In the genomic region with DNA sequence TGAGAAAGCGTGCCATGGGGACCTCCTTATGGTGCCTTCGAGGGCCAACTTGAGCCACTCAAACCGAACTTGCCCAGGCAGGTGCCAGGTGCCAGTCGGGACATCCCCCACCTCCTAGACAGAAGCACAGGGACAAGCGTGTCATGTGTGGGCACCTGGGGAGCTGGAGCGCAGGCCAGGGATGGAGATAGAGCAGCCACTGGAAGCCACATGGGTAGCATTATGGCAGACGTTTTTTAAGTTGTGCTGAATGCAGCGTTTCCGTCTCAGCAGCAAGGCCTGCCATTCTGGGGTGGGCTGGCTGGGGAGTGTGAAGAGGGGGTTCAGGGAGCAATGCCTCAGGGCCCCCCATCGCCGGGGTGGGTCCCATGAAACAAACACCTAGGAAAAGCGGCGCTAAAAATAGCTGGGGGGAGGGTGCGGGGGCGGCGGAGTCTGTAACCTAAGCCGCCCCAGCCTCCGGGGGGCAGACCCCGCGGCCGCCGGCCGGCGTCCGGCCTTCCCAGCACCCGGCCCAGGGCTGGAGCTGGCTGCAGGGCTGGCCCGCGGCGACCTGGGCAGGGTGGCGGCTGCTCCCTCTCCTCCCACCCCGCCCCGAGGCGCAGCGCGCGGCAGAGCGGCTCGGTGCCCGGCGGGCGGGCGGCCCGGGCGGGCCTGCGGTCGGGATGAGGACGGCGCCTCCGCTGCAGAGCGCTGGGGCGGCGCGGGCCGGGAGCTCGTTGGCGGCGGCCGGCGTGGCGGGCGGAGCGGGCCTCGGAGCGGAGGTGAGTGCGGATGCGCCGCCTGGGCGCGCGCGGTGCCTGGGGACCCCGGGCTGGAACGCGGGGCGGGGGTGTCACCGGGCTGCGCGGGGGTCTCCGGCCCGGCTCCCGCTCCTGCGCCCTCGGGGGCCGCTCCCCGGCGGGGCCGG, we compare ENCODE assay signal across 8 cellular contexts. TPM values are rescaled to one million over a fixed set of nuclear protein-coding genes. Genes with fewer than 3 reads are reported as not detected.
A peak's percentile ranks its signal among the peaks of the same experiment; 100 is the strongest.
DNase-seq lines count a peak whose midpoint lies in the region; ATAC-seq and TF ChIP-seq lines count a peak whose summit lies in the region.

TSS of gene ZNF469 (plus strand) at position 469 of the 910 bp plus-strand sequence. CDS start 44,512 bp downstream, outside the sequence.

- H3K4ac ChIP-seq in mesendoderm (ENCODE audit: low read depth, low read length) = no peak within 1 kb of the TSS

- 10 to 63% methylated on average over 10 to 87 of the region's 87 CpGs for WGBS in endodermal cell (ENCODE audit: insufficient coverage in 1 of 2, insufficient read length in 1 of 2), 2 experiments
- no CpG with 5 or more reads among the region's 87 CpGs for WGBS in mesendoderm (ENCODE audit: extremely low coverage, insufficient coverage, low lambda C conversion rate)
- 8 to 16% methylated on average over 42 to 87 of the region's 87 CpGs for WGBS in aorta, 2 donors

- no peak within 1 kb of the TSS for H2BK5ac ChIP-seq in mesendoderm (ENCODE audit: low read length)

- no peak within 1 kb of the TSS for H2BK120ac ChIP-seq in mesendoderm (ENCODE audit: low read depth, low read length)

- no peaks in the 10 kb centered on the region for H3K36me3 ChIP-seq in endodermal cell (ENCODE audit: control insufficient read depth, insufficient read depth, low read length)
- no peaks in the 10 kb centered on the region for H3K36me3 ChIP-seq in mesendoderm (ENCODE audit: control insufficient read depth, insufficient read depth, low read length)
- H3K36me3 ChIP-seq in aorta (ENCODE audit: control insufficient read depth in 1 of 2, insufficient read depth in 2 of 2, low read length in 1 of 2) = no peaks in the 10 kb centered on the region

- H3K27ac ChIP-seq in endodermal cell (ENCODE audit: low read depth, low read length) (no peak within 1 kb of the TSS), mesendoderm (ENCODE audit: low read depth, low read length) (no peak within 1 kb of the TSS), aorta (ENCODE audit: low read depth in 1 of 2, low read length in 2 of 2) (peak within 1 kb of the TSS in 1 of 2 donors; percentile 9)

- H3K4me2 ChIP-seq in mesendoderm (ENCODE audit: low read length) = no peak within 1 kb of the TSS

- no peaks in the 10 kb centered on the region for H3K79me1 ChIP-seq in mesendoderm (ENCODE audit: low read length)

- intact Hi-C loops in aorta (cut with DNase I) = loop anchor here in 1 of 2 donors (10.0 kb wide), 1 partner anchor 138 kb away; no protein-coding TSS in a partner anchor

- no peaks in the 10 kb centered on the region for H3K36me3 Mint-ChIP-seq in endodermal cell (ENCODE audit: low read depth)

- H4K8ac ChIP-seq in mesendoderm (ENCODE audit: low read depth, low read length) = no peak within 1 kb of the TSS

- no peaks in the 10 kb centered on the region for H3K79me2 ChIP-seq in mesendoderm (ENCODE audit: control insufficient read depth, insufficient read depth, low read length)

- peak within 1 kb of the TSS; percentile 66 for H3K23ac ChIP-seq in mesendoderm (ENCODE audit: low read length)

- H3K27me3 Mint-ChIP-seq in endodermal cell (ENCODE audit: insufficient read depth) = peaks cover 27% of the 10 kb centered on the region

- H2AK5ac ChIP-seq in mesendoderm (ENCODE audit: low read length) = no peak within 1 kb of the TSS

- no peak for TF ChIP-seq CTCF in endodermal cell (conservative IDR thresholded peaks at IDR 0.05)
- no peak for TF ChIP-seq CTCF in GM13977 (IDR thresholded peaks at IDR 0.05; ENCODE audit: extremely low read depth, insufficient read depth, missing control alignments)

- no peak for ATAC-seq in aorta (ENCODE audit: low FRiP score)

- H3K27me3 ChIP-seq in endodermal cell (ENCODE audit: control insufficient read depth, insufficient read depth, low read length, poor library complexity, severe bottlenecking) = peaks cover 50% of the 10 kb centered on the region
- peaks cover 20% of the 10 kb centered on the region for H3K27me3 ChIP-seq in mesendoderm (ENCODE audit: insufficient read depth, low read length, poor library complexity)
- no peaks in the 10 kb centered on the region for H3K27me3 ChIP-seq in aorta (ENCODE audit: control insufficient read depth in 1 of 2, insufficient read depth in 2 of 2, low read length in 1 of 2)

- no peak within 1 kb of the TSS for H3K27ac Mint-ChIP-seq in endodermal cell

- peak; percentile 8 for DNase-seq in stimulated activated CD4-positive, alpha-beta T cell treated with anti-CD3 and anti-CD28 coated beads, Interleukin-12 subunit alpha, Interleukin-12 subunit beta, amount 100 ng/mL, for 4 hours
- DNase-seq in stimulated activated CD4-positive, alpha-beta T cell treated with anti-CD3 and anti-CD28 coated beads, Interleukin-4, amount 100 ng/mL, for 1 hour = no peak
- peak; percentile 78 for DNase-seq in endodermal cell
- DNase-seq in mesendoderm = no peak
- peak; percentile 54 to 78 for DNase-seq in aorta
- DNase-seq in NCI-H226 = no peak
- DNase-seq in GM19238 (ENCODE audit: insufficient read length, low spot score) = no peak
- DNase-seq in GM13977 (ENCODE audit: low spot score) = no peak

- H3K9ac ChIP-seq in endodermal cell (ENCODE audit: extremely low read depth, low read length, poor library complexity, severe bottlenecking) (no peak within 1 kb of the TSS), mesendoderm (ENCODE audit: low read length) (no peak within 1 kb of the TSS)

- H3K4me3 ChIP-seq in endodermal cell (ENCODE audit: low read length) (no peak within 1 kb of the TSS), mesendoderm (ENCODE audit: low read length) (no peak within 1 kb of the TSS), aorta (ENCODE audit: low read length in 2 of 2) (peak within 1 kb of the TSS; percentile 23 to 24)

- in situ Hi-C loops in GM13977 (cut with MboI; ENCODE audit: low pct_unique_long_range_greater_than_20kb, low sequenced_read_pairs, unreplicated experiment) = no loop called here

- H3K9me3 Mint-ChIP-seq in endodermal cell = no peaks in the 10 kb centered on the region

- H4K5ac ChIP-seq in mesendoderm (ENCODE audit: low read length) = no peak within 1 kb of the TSS

- H3K9me3 ChIP-seq in endodermal cell (ENCODE audit: control insufficient read depth, low read length) (no peaks in the 10 kb centered on the region), aorta (ENCODE audit: control insufficient read depth, low read length) (no peaks in the 10 kb centered on the region)

- no peak within 1 kb of the TSS for H3K18ac ChIP-seq in mesendoderm (ENCODE audit: low read length)

- no peak within 1 kb of the TSS for H2BK15ac ChIP-seq in mesendoderm (replicated peaks; ENCODE audit: low read depth)

- no peaks in the 10 kb centered on the region for H3K4me1 ChIP-seq in endodermal cell (ENCODE audit: control insufficient read depth, insufficient read depth, low read length)
- H3K4me1 ChIP-seq in mesendoderm (ENCODE audit: control insufficient read depth, low read depth, low read length) = no peaks in the 10 kb centered on the region
- no peaks in the 10 kb centered on the region for H3K4me1 ChIP-seq in aorta (ENCODE audit: control insufficient read depth in 1 of 2, insufficient read depth in 2 of 2, low read length in 2 of 2)

- H3K4me1 Mint-ChIP-seq in endodermal cell = peaks cover 3% of the 10 kb centered on the region

- H3K56ac ChIP-seq in mesendoderm (ENCODE audit: low read length) = peak within 1 kb of the TSS; percentile 49

- H3K4me3 Mint-ChIP-seq in endodermal cell = peak within 1 kb of the TSS; percentile 58

RNA-seq across cellular contexts. Expression of gene ZNF469, which starts in this region (rescaled TPM):
- total RNA-seq in endodermal cell = 1 to 10 TPM in 1 of 2 donors, under 1 TPM in 1; 0.68 to 4.7 TPM
- 0.53 TPM for polyA plus RNA-seq in endodermal cell (2013, experiment 1 of 2)
- 0.46 TPM for polyA plus RNA-seq in endodermal cell (2013, experiment 2 of 2)
- 0.67 TPM for polyA plus RNA-seq in mesendoderm (2013, experiment 1 of 2)
- polyA plus RNA-seq in mesendoderm (2013, experiment 2 of 2) = 0.63 TPM
- 1 to 10 TPM; 1.9 to 5.2 TPM for total RNA-seq in aorta
- polyA plus RNA-seq in aorta = under 1 TPM; 0.38 to 0.54 TPM

Comparison
In these comparisons a context has a peak if more than half of its experiments do, and no peak if none do; other contexts are left out.
1. DNase-seq: peak in stimulated activated CD4-positive, alpha-beta T cell treated with anti-CD3 and anti-CD28 coated beads, Interleukin-12 subunit alpha, Interleukin-12 subunit beta, amount 100 ng/mL, for 4 hours (single experiment), endodermal cell (single experiment) and aorta (2 of 2); none in stimulated activated CD4-positive, alpha-beta T cell treated with anti-CD3 and anti-CD28 coated beads, Interleukin-4, amount 100 ng/mL, for 1 hour (single experiment), mesendoderm (single experiment), NCI-H226 (single experiment), GM19238 (single experiment) and GM13977 (single experiment).
2. H3K4me3 ChIP-seq: peak in aorta (2 of 2); none in endodermal cell (single experiment) and mesendoderm (single experiment).